30 cellular contexts compared by ENCODE assay signal in genomic region chr4:2226261-2226660, GRCh38.
"Had no signal": no experiment of that assay in that cellular context is flagged by ENCODE, and none has a peak within 500 bp of the region (broad histone marks: within the 10 kb centered on the region; RNA-seq: fewer than 3 reads in every experiment).

No MANE protein-coding gene starts in this region.

- ATAC-seq: activated CD4-positive, CD25-positive, alpha-beta regulatory T cell treated with anti-CD3 and anti-CD28 coated beads, Interleukin-2, amount 50 U/mL, for 24 hours; activated CD8-positive, alpha-beta T cell treated with anti-CD3 and anti-CD28 coated beads for 36 hours; activated naive CD4-positive, alpha-beta T cell treated with anti-CD3 and anti-CD28 coated beads, Interleukin-2, amount 50 U/mL, for 72 hours; activated T-cell treated with anti-CD3 and anti-CD28 coated beads, Interleukin-2, amount 50 U/mL, for 72 hours; body of pancreas; T-helper 17 cell had no signal

- H3K4me1 ChIP-seq: adrenal gland, colonic mucosa, esophagus squamous epithelium had no signal

- H3K27me3 ChIP-seq: adrenal gland, body of pancreas, colonic mucosa, esophagus squamous epithelium had no signal

- H3K4me3 ChIP-seq: adrenal gland, body of pancreas, colonic mucosa, esophagus squamous epithelium had no signal

- H3K36me3 ChIP-seq: colonic mucosa had no signal

- H3K9me3 ChIP-seq: adrenal gland, body of pancreas, colonic mucosa, esophagus squamous epithelium had no signal

- H3K27ac ChIP-seq: adrenal gland, body of pancreas, colonic mucosa, epithelial cell of prostate, esophagus squamous epithelium, WERI-Rb-1 had no signal

- DNase-seq: activated B cell treated with CpG ODN at 0.5 μM for 24 hours; activated CD4-positive, alpha-beta T cell treated with anti-CD3 and anti-CD28 coated beads for 48 hours; activated CD4-positive, alpha-beta T cell treated with anti-CD3 and anti-CD28 coated beads, Interleukin-2, amount 50 U/mL, for 1 hour; activated CD4-positive, alpha-beta T cell treated with anti-CD3 and anti-CD28 coated beads, Interleukin-2, amount 50 U/mL, for 48 hours; activated CD8-positive, alpha-beta memory T cell treated with anti-CD3 and anti-CD28 coated beads for 24 hours; activated CD8-positive, alpha-beta T cell treated with anti-CD3 and anti-CD28 coated beads for 36 hours; activated gamma-delta T cell; activated naive CD4-positive, alpha-beta T cell; activated naive CD4-positive, alpha-beta T cell treated with anti-CD3 and anti-CD28 coated beads, Interleukin-2, amount 10 ng/mL, durations not matched to agents 7 days and 5 days; activated T-cell treated with anti-CD3 and anti-CD28 coated beads, Interleukin-2, amount 50 U/mL, for 72 hours; adrenal gland; amygdala; aorta; body of pancreas; caudate nucleus; cerebellar nuclear complex; colonic mucosa; effector CD8-positive, alpha-beta T cell; esophagus squamous epithelium; head of caudate nucleus; hippocampal formation; T-helper 17 cell; T1000; WERI-Rb-1 had no signal

- FAIRE-seq: endometrium, endothelial cell of umbilical vein, frontal cortex had no signal
